8 cellular contexts compared by ENCODE assay signal in genomic region chr10:25113231-25114035, GRCh38.
DNase-seq lines count a peak whose midpoint lies in the region; ATAC-seq and TF ChIP-seq lines count a peak whose summit lies in the region.

No MANE protein-coding gene starts in this region.

- H3K27me3 Mint-ChIP-seq in CD8-positive, alpha-beta T cell (ENCODE audit: low read depth) = peaks cover 38% of the 10 kb centered on the region
- H3K27me3 Mint-ChIP-seq in endodermal cell (ENCODE audit: insufficient read depth) = no peaks in the 10 kb centered on the region

- H3K9me3 Mint-ChIP-seq in CD8-positive, alpha-beta T cell = no peaks in the 10 kb centered on the region
- H3K9me3 Mint-ChIP-seq in endodermal cell = no peaks in the 10 kb centered on the region
- H3K9me3 Mint-ChIP-seq in stimulated activated effector memory CD8-positive, alpha-beta T cell treated with anti-CD3 and anti-CD28 coated beads, Interleukin-12 subunit alpha, Interleukin-12 subunit beta, amount 100 ng/mL, for 72 hours = no peaks in the 10 kb centered on the region

- no peak for TF ChIP-seq CTCF in CD8-positive, alpha-beta T cell (IDR thresholded peaks at IDR 0.05)
- TF ChIP-seq CTCF in endodermal cell (conservative IDR thresholded peaks at IDR 0.05) = peak; percentile 91

- H3K27me3 ChIP-seq in CD8-positive, alpha-beta T cell (ENCODE audit: insufficient read depth, low read length) = peaks cover 6% of the 10 kb centered on the region
- H3K27me3 ChIP-seq in endodermal cell (ENCODE audit: control insufficient read depth, insufficient read depth, low read length, poor library complexity, severe bottlenecking) = no peaks in the 10 kb centered on the region

- no peak for ATAC-seq in CD8-positive, alpha-beta T cell
- ATAC-seq in GM19035 (IDR thresholded peaks at IDR 0.05; ENCODE audit: unreplicated experiment) (peak; percentile 93), HG03139 (IDR thresholded peaks at IDR 0.05; ENCODE audit: unreplicated experiment) (peak; percentile 92)
- ATAC-seq in stimulated activated effector memory CD8-positive, alpha-beta T cell treated with anti-CD3 and anti-CD28 coated beads, Interleukin-12 subunit alpha, Interleukin-12 subunit beta, amount 100 ng/mL, for 72 hours = peak; percentile 77

- no peak overlapping the region for H3K4me3 ChIP-seq in CD8-positive, alpha-beta T cell (ENCODE audit: low read depth, low read length)
- no peak overlapping the region for H3K4me3 ChIP-seq in endodermal cell (ENCODE audit: low read length)

- no peaks in the 10 kb centered on the region for H3K4me1 ChIP-seq in CD8-positive, alpha-beta T cell (ENCODE audit: insufficient read depth, low read length)
- no peaks in the 10 kb centered on the region for H3K4me1 ChIP-seq in endodermal cell (ENCODE audit: control insufficient read depth, insufficient read depth, low read length)

- H3K9ac ChIP-seq in endodermal cell (ENCODE audit: extremely low read depth, low read length, poor library complexity, severe bottlenecking) = no peak overlapping the region

- no peaks in the 10 kb centered on the region for H3K36me3 ChIP-seq in CD8-positive, alpha-beta T cell (ENCODE audit: insufficient read depth, low read length)
- H3K36me3 ChIP-seq in endodermal cell (ENCODE audit: control insufficient read depth, insufficient read depth, low read length) = no peaks in the 10 kb centered on the region

- WGBS in endodermal cell (ENCODE audit: insufficient coverage in 1 of 2, insufficient read length in 1 of 2), 2 experiments = 28 to 88% methylated on average over 1 to 13 of the region's 13 CpGs

- POLR2A ChIA-PET in CD8-positive, alpha-beta T cell (lab: Charles Lee) = no interaction called here

- intact Hi-C loops in CD8-positive, alpha-beta T cell (cut with DNase I, micrococcal nuclease) = no loop called here

- CTCF ChIA-PET in CD8-positive, alpha-beta T cell (lab: Charles Lee) = interaction anchor here (0.5 to 0.8 kb wide), 3 partner anchors 12 to 524 kb away, joined by 3 read pairs; no protein-coding TSS in a partner anchor

- H3K4me3 Mint-ChIP-seq in CD8-positive, alpha-beta T cell = peak overlapping the region; percentile 5
- H3K4me3 Mint-ChIP-seq in endodermal cell = no peak overlapping the region
- H3K4me3 Mint-ChIP-seq in stimulated activated effector memory CD8-positive, alpha-beta T cell treated with anti-CD3 and anti-CD28 coated beads, Interleukin-12 subunit alpha, Interleukin-12 subunit beta, amount 100 ng/mL, for 72 hours = no peak overlapping the region

- no peak overlapping the region for H3K27ac Mint-ChIP-seq in CD8-positive, alpha-beta T cell
- no peak overlapping the region for H3K27ac Mint-ChIP-seq in endodermal cell
- no peak overlapping the region for H3K27ac Mint-ChIP-seq in stimulated activated effector memory CD8-positive, alpha-beta T cell treated with anti-CD3 and anti-CD28 coated beads, Interleukin-12 subunit alpha, Interleukin-12 subunit beta, amount 100 ng/mL, for 72 hours

- H3K36me3 Mint-ChIP-seq in CD8-positive, alpha-beta T cell = no peaks in the 10 kb centered on the region
- no peaks in the 10 kb centered on the region for H3K36me3 Mint-ChIP-seq in endodermal cell (ENCODE audit: low read depth)
- H3K36me3 Mint-ChIP-seq in stimulated activated effector memory CD8-positive, alpha-beta T cell treated with anti-CD3 and anti-CD28 coated beads, Interleukin-12 subunit alpha, Interleukin-12 subunit beta, amount 100 ng/mL, for 72 hours = no peaks in the 10 kb centered on the region

- H3K4me1 Mint-ChIP-seq in CD8-positive, alpha-beta T cell (ENCODE audit: low read depth) = peaks cover 3% of the 10 kb centered on the region
- peaks cover 2% of the 10 kb centered on the region for H3K4me1 Mint-ChIP-seq in endodermal cell
- no peaks in the 10 kb centered on the region for H3K4me1 Mint-ChIP-seq in stimulated activated effector memory CD8-positive, alpha-beta T cell treated with anti-CD3 and anti-CD28 coated beads, Interleukin-12 subunit alpha, Interleukin-12 subunit beta, amount 100 ng/mL, for 72 hours

- no peak overlapping the region for H3K27ac ChIP-seq in CD8-positive, alpha-beta T cell (ENCODE audit: low read depth, low read length)
- no peak overlapping the region for H3K27ac ChIP-seq in endodermal cell (ENCODE audit: low read depth, low read length)

- peak in 4 of 7 experiments; percentile 3 to 33 (median 10) for DNase-seq in CD8-positive, alpha-beta T cell
- DNase-seq in NCI-H2107 treated with DMSO at 0.1 percent for 48 hours (lab: John Stamatoyannopoulos, UW; ENCODE audit: unreplicated experiment) (peak; percentile 75), UCSD-AML1 (lab: John Stamatoyannopoulos, UW; ENCODE audit: unreplicated experiment) (peak; percentile 37), endodermal cell (peak; percentile 94), lung microvascular endothelial cell (ENCODE audit: low read depth in 2 of 2) (peak; percentile 68 to 78)
- peak; percentile 7 to 64 for DNase-seq in stimulated activated effector memory CD8-positive, alpha-beta T cell treated with anti-CD3 and anti-CD28 coated beads, Interleukin-12 subunit alpha, Interleukin-12 subunit beta, amount 100 ng/mL, for 72 hours (ENCODE audit: low spot score in 2 of 2)

- no peaks in the 10 kb centered on the region for H3K9me3 ChIP-seq in CD8-positive, alpha-beta T cell (ENCODE audit: low read length)
- H3K9me3 ChIP-seq in endodermal cell (ENCODE audit: control insufficient read depth, low read length) = no peaks in the 10 kb centered on the region

Comparison
In these comparisons a context has a peak if more than half of its experiments do, and no peak if none do; other contexts are left out.
1. DNase-seq: peak in every context shown above with its lines; median percentile 94 in endodermal cell; 75 in NCI-H2107 treated with DMSO at 0.1 percent for 48 hours; 73 in lung microvascular endothelial cell; 37 in UCSD-AML1; 36 in stimulated activated effector memory CD8-positive, alpha-beta T cell treated with anti-CD3 and anti-CD28 coated beads, Interleukin-12 subunit alpha, Interleukin-12 subunit beta, amount 100 ng/mL, for 72 hours; 10 in CD8-positive, alpha-beta T cell.